Comparison of ENCODE assay signal across 17 cellular contexts in the genomic region with DNA sequence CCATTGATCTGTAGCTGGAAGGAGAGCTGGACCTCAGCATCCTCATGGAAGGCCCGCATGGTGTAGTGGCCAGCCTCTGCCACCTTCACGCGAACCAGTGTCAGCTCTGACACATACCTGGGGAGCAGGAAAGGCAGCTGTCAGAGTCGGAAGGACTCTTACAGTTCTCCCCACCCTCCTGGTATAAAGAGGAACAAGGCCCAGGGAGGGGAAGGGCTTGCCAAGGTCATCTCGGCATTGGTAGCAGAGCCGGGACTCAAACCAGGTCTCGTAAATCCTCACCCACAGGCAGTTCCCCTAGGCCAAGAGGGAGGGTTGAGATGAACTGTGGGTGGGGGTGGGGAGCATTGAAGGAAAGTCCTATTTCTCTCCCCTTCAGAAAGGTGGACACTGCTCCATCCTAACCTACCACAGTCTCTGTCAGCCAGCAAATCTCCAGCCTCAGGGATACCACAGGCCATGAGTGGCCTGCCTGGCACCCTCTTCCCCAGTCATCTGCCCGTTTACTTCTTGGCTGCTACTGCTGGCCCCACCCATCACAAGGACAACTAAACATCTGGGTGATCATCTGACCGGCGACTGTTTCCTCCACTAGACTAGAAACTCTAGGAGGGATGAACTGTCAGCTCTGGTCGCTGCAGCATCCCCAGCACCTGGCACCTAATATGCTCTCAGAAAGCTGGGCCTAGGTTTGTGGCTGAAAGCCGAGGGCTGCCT. TPM values are rescaled to one million over a fixed set of nuclear protein-coding genes. Genes with fewer than 3 reads are reported as not detected.
DNase-seq lines count a peak whose midpoint lies in the region; ATAC-seq and TF ChIP-seq lines count a peak whose summit lies in the region.
"Had no signal": no experiment of that assay in that cellular context is flagged by ENCODE, and none has a peak within 500 bp of the region (broad histone marks: within the 10 kb centered on the region; RNA-seq: fewer than 3 reads in every experiment).

No MANE protein-coding gene starts in this region.

- no peaks in the 10 kb centered on the region for H4K20me1 ChIP-seq in mammary epithelial cell (ENCODE audit: insufficient read depth, low read length)

- H3K4me2 ChIP-seq in mammary epithelial cell (ENCODE audit: insufficient read depth, low read depth, low read length), result no peak overlapping the region
- H3K4me2 ChIP-seq in mesendoderm (ENCODE audit: low read length), result no peak overlapping the region
- H3K4me2 ChIP-seq: A549 had no signal

- H3K27me3 ChIP-seq in breast epithelium (no peaks in the 10 kb centered on the region), mammary epithelial cell (ENCODE audit: insufficient read depth, low read length) (no peaks in the 10 kb centered on the region), mesendoderm (ENCODE audit: insufficient read depth, low read length, poor library complexity) (no peaks in the 10 kb centered on the region), upper lobe of right lung (no peaks in the 10 kb centered on the region)

- in situ Hi-C loops in mammary epithelial cell (cut with MboI; ENCODE audit: low sequenced_read_pairs in 2 of 2), result no loop called here

- H3K9me3 ChIP-seq in breast epithelium (no peaks in the 10 kb centered on the region), mammary epithelial cell (replicated peaks; ENCODE audit: insufficient read depth, low read length) (no peaks in the 10 kb centered on the region), upper lobe of right lung (no peaks in the 10 kb centered on the region)
- H3K9me3 ChIP-seq: A549 had no signal

- H3K79me2 ChIP-seq in mammary epithelial cell (ENCODE audit: insufficient read depth, low read length) (no peaks in the 10 kb centered on the region), mesendoderm (ENCODE audit: control insufficient read depth, insufficient read depth, low read length) (no peaks in the 10 kb centered on the region)

- H2BK15ac ChIP-seq in mesendoderm (replicated peaks; ENCODE audit: low read depth), result no peak overlapping the region

- H2BK5ac ChIP-seq in mesendoderm (ENCODE audit: low read length), result no peak overlapping the region

- peaks cover 0 to 6% of the 10 kb centered on the region in 2 donors for H3K4me1 ChIP-seq in breast epithelium
- peaks cover 17% of the 10 kb centered on the region for H3K4me1 ChIP-seq in mammary epithelial cell (ENCODE audit: insufficient read depth, low read length)
- peaks cover 24% of the 10 kb centered on the region for H3K4me1 ChIP-seq in mesendoderm (ENCODE audit: control insufficient read depth, low read depth, low read length)
- H3K4me1 ChIP-seq in upper lobe of right lung, result peaks cover 25% of the 10 kb centered on the region

- H3K18ac ChIP-seq in mesendoderm (ENCODE audit: low read length), result peak overlapping the region; percentile 10

- H3K79me1 ChIP-seq in mesendoderm (ENCODE audit: low read length), result no peaks in the 10 kb centered on the region

- H3K36me3 ChIP-seq in breast epithelium (no peaks in the 10 kb centered on the region), mammary epithelial cell (ENCODE audit: insufficient read depth, low read length) (no peaks in the 10 kb centered on the region), mesendoderm (ENCODE audit: control insufficient read depth, insufficient read depth, low read length) (peaks cover 4% of the 10 kb centered on the region), upper lobe of right lung (peaks cover 16% of the 10 kb centered on the region)

- no peak overlapping the region for H2AK5ac ChIP-seq in mesendoderm (ENCODE audit: low read length)

- intact Hi-C loops in breast epithelium (cut with DNase I; ENCODE audit: low total_unique reads) (no loop called here), mammary epithelial cell (cut with micrococcal nuclease) (no loop called here), upper lobe of right lung (cut with DNase I) (no loop called here)

- H3K9ac ChIP-seq in mammary epithelial cell (ENCODE audit: insufficient read depth, low read length) (no peak overlapping the region), mesendoderm (ENCODE audit: low read length) (no peak overlapping the region)

- H3K56ac ChIP-seq in mesendoderm (ENCODE audit: low read length), result peak overlapping the region; percentile 39

- dilution Hi-C loops in mammary epithelial cell (cut with HindIII; ENCODE audit: low sequenced_read_pairs), result loop anchor here (5.0 kb wide), 1 partner anchor 100 kb away; no protein-coding TSS in a partner anchor

- H3K4me3 ChIP-seq in breast epithelium, result peak overlapping the region in 1 of 3 donors; percentile 19
- H3K4me3 ChIP-seq in mammary epithelial cell (replicated peaks in 1 of 3; ENCODE audit: insufficient read depth in 1 of 3, low read depth in 2 of 3, low read length in 3 of 3), result no peak overlapping the region
- H3K4me3 ChIP-seq in coronary artery, result peak overlapping the region; percentile 18
- no peak overlapping the region for H3K4me3 ChIP-seq in mesendoderm (ENCODE audit: low read length)
- H3K4me3 ChIP-seq in upper lobe of right lung, result no peak overlapping the region
- H3K4me3 ChIP-seq: A549 had no signal

- CTCF ChIA-PET in mammary epithelial cell (lab: Charles Lee; ENCODE audit: low non-redundant PET), result interaction anchor here (0.6 kb wide), 1 partner anchor 207 kb away, joined by 6 read pairs; no protein-coding TSS in a partner anchor

- no peak overlapping the region for H2AFZ ChIP-seq in mammary epithelial cell (ENCODE audit: low read depth, low read length)

- no TSS peak for BruUV-seq in mammary epithelial cell (replicated peaks; lab: Mats Ljungman, UMichigan)

- no peak for TF ChIP-seq POLR2A in breast epithelium (IDR thresholded peaks at IDR 0.05)

- TF ChIP-seq CTCF in breast epithelium (IDR thresholded peaks at IDR 0.05), result no peak
- no peak for TF ChIP-seq CTCF in mammary epithelial cell (conservative IDR thresholded peaks at IDR 0.05 in 1 of 2, IDR thresholded peaks at IDR 0.05 in 1 of 2; ENCODE audit: extremely low read depth in 1 of 2, insufficient read depth in 1 of 2, low read depth in 1 of 2, low read length in 2 of 2)
- TF ChIP-seq CTCF in coronary artery (IDR thresholded peaks at IDR 0.05), result no peak
- no peak for TF ChIP-seq CTCF in upper lobe of right lung (IDR thresholded peaks at IDR 0.05)

- no peak overlapping the region for H4K5ac ChIP-seq in mesendoderm (ENCODE audit: low read length)

- H3K4ac ChIP-seq in mesendoderm (ENCODE audit: low read depth, low read length), result peak overlapping the region; percentile 39

- DNase-seq in breast epithelium (ENCODE audit: low spot score in 2 of 2) (no peak), mammary epithelial cell (no peak), coronary artery (ENCODE audit: low spot score) (no peak), mesendoderm (no peak), upper lobe of right lung (no peak), 8988T (no peak)
- no peak for DNase-seq in activated CD4-positive, alpha-beta T cell treated with anti-CD3 and anti-CD28 coated beads for 1 hour
- DNase-seq: effector CD8-positive, alpha-beta T cell; HCEC 1CT; hypothalamus; NCI-H1436; T-helper 17 cell had no signal

- no peak overlapping the region for H3K23ac ChIP-seq in mesendoderm (ENCODE audit: low read length)

- WGBS in mammary epithelial cell (ENCODE audit: low coverage, missing lambda C conversion rate), result 83% methylated on average over 12 of the region's 12 CpGs
- no CpG with 5 or more reads among the region's 12 CpGs for WGBS in mesendoderm (ENCODE audit: extremely low coverage, insufficient coverage, low lambda C conversion rate)

- H4K8ac ChIP-seq in mesendoderm (ENCODE audit: low read depth, low read length), result no peak overlapping the region

- H3K27ac ChIP-seq in breast epithelium (peak overlapping the region; percentile 18 to 86), mammary epithelial cell (ENCODE audit: insufficient read depth, low read depth, low read length) (no peak overlapping the region), coronary artery (peak overlapping the region; percentile 96 to 98), mesendoderm (ENCODE audit: low read depth, low read length) (no peak overlapping the region), upper lobe of right lung (no peak overlapping the region)

- ATAC-seq in upper lobe of right lung, result peak; percentile 4
- ATAC-seq in GM19023 (IDR thresholded peaks at IDR 0.05; ENCODE audit: unreplicated experiment), result no peak
- ATAC-seq: A549, T-helper 17 cell had no signal

- no peak overlapping the region for H2BK120ac ChIP-seq in mesendoderm (ENCODE audit: low read depth, low read length)

RNA-seq across cellular contexts. Expression of a gene that starts 23.5 kb away (rescaled TPM):
- total RNA-seq in breast epithelium, result 100 to 1,000 TPM in 2 of 3 donors, 10 to 100 TPM in 1; 53.7 to 243 (median 146) TPM
- 1 to 10 TPM in 1 of 2 donors, not detected in 1; 1.5 TPM for total RNA-seq in mammary epithelial cell
- 0.25 TPM for polyA plus RNA-seq in mammary epithelial cell
- not detected for polyA minus RNA-seq in mammary epithelial cell
- 15.5 TPM for polyA plus RNA-seq in mesendoderm (2013, experiment 1 of 2)
- polyA plus RNA-seq in mesendoderm (2013, experiment 2 of 2), result 14.7 TPM
- 120 TPM for total RNA-seq in upper lobe of right lung

RNA-seq across cellular contexts. Expression of a gene that starts 34.4 kb away (rescaled TPM):
- total RNA-seq in breast epithelium (1 to 10 TPM in 1 of 3 donors, not detected in 2; 1.3 TPM), mammary epithelial cell (not detected), upper lobe of right lung (not detected)
- polyA plus RNA-seq in mammary epithelial cell, result not detected
- polyA minus RNA-seq in mammary epithelial cell, result not detected
- 4.8 TPM for polyA plus RNA-seq in mesendoderm (2013, experiment 1 of 2)
- 4.8 TPM for polyA plus RNA-seq in mesendoderm (2013, experiment 2 of 2)
- total RNA-seq: HT1080, T-helper 17 cell, temporal lobe had no signal
- polyA plus RNA-seq: A549 had no signal

RNA-seq across cellular contexts. Expression of a gene that starts 45.8 kb away (rescaled TPM):
- total RNA-seq in breast epithelium, result 10 to 100 TPM; 11.5 to 79.0 (median 24.1) TPM
- total RNA-seq in mammary epithelial cell, result 1 to 10 TPM in 1 of 2 donors, not detected in 1; 1.3 TPM
- polyA plus RNA-seq in mammary epithelial cell, result 1.5 TPM
- polyA minus RNA-seq in mammary epithelial cell, result 5.0 TPM
- polyA plus RNA-seq in mesendoderm (2013, experiment 1 of 2), result 0.04 TPM
- 0.11 TPM for polyA plus RNA-seq in mesendoderm (2013, experiment 2 of 2)
- 48.7 TPM for total RNA-seq in upper lobe of right lung

RNA-seq across cellular contexts. Expression of a gene that starts 57.7 kb away (rescaled TPM):
- total RNA-seq in breast epithelium (under 1 TPM in 2 of 3 donors, not detected in 1; 0.15 to 0.16 TPM), mammary epithelial cell (not detected), upper lobe of right lung (not detected)
- not detected for polyA plus RNA-seq in mammary epithelial cell
- not detected for polyA minus RNA-seq in mammary epithelial cell
- 0.01 TPM for polyA plus RNA-seq in mesendoderm (2013, experiment 1 of 2)
- 0.04 TPM for polyA plus RNA-seq in mesendoderm (2013, experiment 2 of 2)
- total RNA-seq: HT1080, mesothelial cell of epicardium, T-helper 17 cell had no signal
- polyA plus RNA-seq: A549 had no signal

Comparison
In these comparisons a context has a peak if more than half of its experiments do, and no peak if none do; other contexts are left out.
1. H3K27ac ChIP-seq: peak in breast epithelium (2 of 2) and coronary artery (2 of 2); none in mammary epithelial cell (single experiment), mesendoderm (single experiment) and upper lobe of right lung (single experiment).
2. RNA of a gene that starts 23.5 kb away (total RNA-seq): 53.7 to 243 TPM in breast epithelium and 120 TPM in upper lobe of right lung (single experiment); 1.5 TPM in mammary epithelial cell; every median in the first group is over 10 times any median in the second.
3. RNA of a gene that starts 45.8 kb away (total RNA-seq): 48.7 TPM in upper lobe of right lung (single experiment) and 11.5 to 79.0 TPM in breast epithelium; 1.3 TPM in mammary epithelial cell; every median in the first group is over 4 times any median in the second.